ENCODE assay signal across 16 cellular contexts in genomic region chrX:117989512-117989911, GRCh38.
DNase-seq lines count a peak whose midpoint lies in the region; ATAC-seq, FAIRE-seq and TF ChIP-seq lines count a peak whose summit lies in the region.
"Had no signal": no experiment of that assay in that cellular context is flagged by ENCODE, and none has a peak within 500 bp of the region (broad histone marks: within the 10 kb centered on the region; RNA-seq: fewer than 3 reads in every experiment).

No MANE protein-coding gene starts in this region.

- no peak overlapping the region for H3K27ac Mint-ChIP-seq in astrocyte (ENCODE audit: unreplicated experiment)

- H3K36me3 Mint-ChIP-seq in astrocyte (ENCODE audit: low read depth, unreplicated experiment), result no peaks in the 10 kb centered on the region

- H3K4me3 ChIP-seq in mammary epithelial cell (replicated peaks in 1 of 3; ENCODE audit: insufficient read depth in 1 of 3, low read depth in 2 of 3, low read length in 3 of 3), result no peak overlapping the region
- H3K4me3 ChIP-seq in breast epithelium, result no peak overlapping the region
- no peak overlapping the region for H3K4me3 ChIP-seq in astrocyte (ENCODE audit: insufficient read depth, low read depth, low read length)
- H3K4me3 ChIP-seq: SK-N-MC had no signal

- CTCF ChIA-PET in mammary epithelial cell (lab: Charles Lee; ENCODE audit: low non-redundant PET), result no interaction called here

- dilution Hi-C loops in mammary epithelial cell (cut with HindIII; ENCODE audit: low sequenced_read_pairs), result no loop called here

- H3K9ac ChIP-seq in mammary epithelial cell (ENCODE audit: insufficient read depth, low read length) (no peak overlapping the region), astrocyte (ENCODE audit: low read length) (no peak overlapping the region)

- H3K9me3 ChIP-seq in mammary epithelial cell (replicated peaks; ENCODE audit: insufficient read depth, low read length) (no peaks in the 10 kb centered on the region), breast epithelium (no peaks in the 10 kb centered on the region), astrocyte (ENCODE audit: insufficient read depth, low read depth, low read length) (no peaks in the 10 kb centered on the region)

- H3K79me2 ChIP-seq in mammary epithelial cell (ENCODE audit: insufficient read depth, low read length) (no peaks in the 10 kb centered on the region), astrocyte (ENCODE audit: insufficient read depth, low read length) (no peaks in the 10 kb centered on the region)

- H3K36me3 ChIP-seq in mammary epithelial cell (ENCODE audit: insufficient read depth, low read length) (no peaks in the 10 kb centered on the region), breast epithelium (no peaks in the 10 kb centered on the region), astrocyte (ENCODE audit: insufficient read depth, low read length) (no peaks in the 10 kb centered on the region)

- FAIRE-seq in astrocyte (lab: Jason Lieb, UNC), result no peak
- FAIRE-seq: A204.1, H1 had no signal

- no TSS peak for BruUV-seq in mammary epithelial cell (replicated peaks; lab: Mats Ljungman, UMichigan)

- H2AFZ ChIP-seq in mammary epithelial cell (ENCODE audit: low read depth, low read length) (peak overlapping the region; percentile 41), astrocyte (ENCODE audit: low read depth, low read length) (no peak overlapping the region)

- no peaks in the 10 kb centered on the region for H4K20me1 ChIP-seq in mammary epithelial cell (ENCODE audit: insufficient read depth, low read length)
- no peaks in the 10 kb centered on the region for H4K20me1 ChIP-seq in astrocyte (ENCODE audit: insufficient read depth, low read length)

- intact Hi-C loops in mammary epithelial cell (cut with micrococcal nuclease), result no loop called here
- intact Hi-C loops in breast epithelium (cut with DNase I; ENCODE audit: low total_unique reads), result no loop called here

- TF ChIP-seq CTCF in mammary epithelial cell (conservative IDR thresholded peaks at IDR 0.05 in 1 of 2, IDR thresholded peaks at IDR 0.05 in 1 of 2; ENCODE audit: extremely low read depth in 1 of 2, insufficient read depth in 1 of 2, low read depth in 1 of 2, low read length in 2 of 2), result no peak
- TF ChIP-seq CTCF in breast epithelium (IDR thresholded peaks at IDR 0.05), result no peak
- TF ChIP-seq CTCF in astrocyte (IDR thresholded peaks at IDR 0.05; ENCODE audit: insufficient read depth, low read depth, low read length), result no peak

- DNase-seq in mammary epithelial cell (peak; percentile 46), breast epithelium (ENCODE audit: low spot score in 2 of 2) (no peak), astrocyte (ENCODE audit: low read depth) (peak; percentile 38), glomerular visceral epithelial cell (ENCODE audit: extremely low spot score) (peak; percentile 58), T-helper 2 cell (no peak), NCI-H345 treated with DMSO at 0.1 percent for 48 hours (lab: John Stamatoyannopoulos, UW; ENCODE audit: unreplicated experiment) (no peak), Ammon's horn (ENCODE audit: low spot score) (no peak)
- DNase-seq: KG1; NCI-H1092; NCI-H1694 treated with DMSO at 0.1 percent for 48 hours; NCI-H510A; NK-92 treated with Interleukin-12 subunit alpha and Interleukin-12 subunit beta, amount 100 ng/mL, for 24 hours had no signal

- no peaks in the 10 kb centered on the region for H3K9me3 Mint-ChIP-seq in astrocyte (ENCODE audit: unreplicated experiment)

- H3K27me3 ChIP-seq in mammary epithelial cell (ENCODE audit: insufficient read depth, low read length), result no peaks in the 10 kb centered on the region
- no peaks in the 10 kb centered on the region for H3K27me3 ChIP-seq in breast epithelium
- no peaks in the 10 kb centered on the region for H3K27me3 ChIP-seq in astrocyte (ENCODE audit: insufficient read depth, low read length)

- no peak for TF ChIP-seq POLR2A in breast epithelium (IDR thresholded peaks at IDR 0.05)

- in situ Hi-C loops in mammary epithelial cell (cut with MboI; ENCODE audit: low sequenced_read_pairs in 2 of 2), result no loop called here

- peaks cover 38% of the 10 kb centered on the region for H3K4me1 ChIP-seq in mammary epithelial cell (ENCODE audit: insufficient read depth, low read length)
- no peaks in the 10 kb centered on the region for H3K4me1 ChIP-seq in breast epithelium
- H3K4me1 ChIP-seq in astrocyte (ENCODE audit: insufficient read depth, low read length), result no peaks in the 10 kb centered on the region

- H3K4me2 ChIP-seq in mammary epithelial cell (ENCODE audit: insufficient read depth, low read depth, low read length) (peak overlapping the region; percentile 82), astrocyte (ENCODE audit: low read length) (no peak overlapping the region)

- peak overlapping the region; percentile 93 for H3K27ac ChIP-seq in mammary epithelial cell (ENCODE audit: insufficient read depth, low read depth, low read length)
- peak overlapping the region in 1 of 2 donors; percentile 15 for H3K27ac ChIP-seq in breast epithelium
- no peak overlapping the region for H3K27ac ChIP-seq in astrocyte (ENCODE audit: low read depth, low read length)
- H3K27ac ChIP-seq: SK-N-MC had no signal

- peaks cover 19% of the 10 kb centered on the region for H3K4me1 Mint-ChIP-seq in astrocyte (ENCODE audit: low read depth, unreplicated experiment)

- ATAC-seq in GM21423 (IDR thresholded peaks at IDR 0.05; ENCODE audit: unreplicated experiment), result no peak

- H3K27me3 Mint-ChIP-seq in astrocyte (ENCODE audit: low read depth, unreplicated experiment), result no peaks in the 10 kb centered on the region

- H3K4me3 Mint-ChIP-seq in astrocyte (ENCODE audit: unreplicated experiment), result no peak overlapping the region

Comparison
In these comparisons a context has a peak if more than half of its experiments do, and no peak if none do; other contexts are left out.
1. DNase-seq: peak in mammary epithelial cell (single experiment), astrocyte (single experiment) and glomerular visceral epithelial cell (single experiment); none in breast epithelium (0 of 2), T-helper 2 cell (0 of 5), NCI-H345 treated with DMSO at 0.1 percent for 48 hours (single experiment) and Ammon's horn (single experiment).